In the genomic region with DNA sequence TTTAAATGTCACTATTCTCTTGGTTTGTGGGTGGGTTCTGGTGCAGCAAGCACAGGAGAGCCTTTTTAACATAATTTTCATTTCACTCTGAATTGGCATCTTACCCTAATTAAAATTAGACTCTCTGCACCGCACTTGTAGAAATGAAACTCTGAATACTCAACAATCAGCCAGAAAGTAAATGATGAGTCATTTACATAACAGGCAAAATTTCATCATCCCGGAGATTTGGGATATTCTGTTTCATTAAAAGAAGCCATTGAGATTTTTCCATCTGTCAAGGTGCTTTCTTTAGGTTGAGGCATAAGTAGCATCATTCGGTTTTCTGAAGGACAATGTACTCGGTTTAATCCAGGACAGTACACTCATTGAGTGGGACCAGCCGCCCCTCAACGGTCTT, we compare ENCODE assay signal across 15 cellular contexts.
DNase-seq lines count a peak whose midpoint lies in the region; ATAC-seq and TF ChIP-seq lines count a peak whose summit lies in the region.
"Had no signal": no experiment of that assay in that cellular context is flagged by ENCODE, and none has a peak within 500 bp of the region (broad histone marks: within the 10 kb centered on the region; RNA-seq: fewer than 3 reads in every experiment).

No MANE protein-coding gene starts in this region.

- H3K27ac Mint-ChIP-seq in activated naive CD4-positive, alpha-beta T cell treated with anti-CD3 and anti-CD28 coated beads for 36 hours: peak overlapping the region; percentile 57
- peak overlapping the region in 1 of 2 donors; percentile 66 for H3K27ac Mint-ChIP-seq in activated naive CD4-positive, alpha-beta T cell treated with anti-CD3 and anti-CD28 coated beads, Interleukin-2, amount 50 U/mL, for 72 hours
- H3K27ac Mint-ChIP-seq in T-helper 17 cell: peak overlapping the region; percentile 60
- no peak overlapping the region for H3K27ac Mint-ChIP-seq in activated T-helper 2 cell treated with anti-CD3 and anti-CD28 coated beads, Interferon-gamma antibody, Interleukin-2, Interleukin-4, amounts not matched to agents 10 μg/mL and 5 μg/mL and 100 μg/mL, durations not matched to agents 14 hours and 24 hours and 36 hours
- H3K27ac Mint-ChIP-seq: type B pancreatic cell had no signal

- no peaks in the 10 kb centered on the region for H3K9me3 Mint-ChIP-seq in activated naive CD4-positive, alpha-beta T cell treated with anti-CD3 and anti-CD28 coated beads for 36 hours
- peaks cover 4 to 12% of the 10 kb centered on the region in 2 donors for H3K9me3 Mint-ChIP-seq in activated naive CD4-positive, alpha-beta T cell treated with anti-CD3 and anti-CD28 coated beads, Interleukin-2, amount 50 U/mL, for 72 hours
- H3K9me3 Mint-ChIP-seq in activated T-helper 2 cell treated with anti-CD3 and anti-CD28 coated beads, Interferon-gamma antibody, Interleukin-2, Interleukin-4, amounts not matched to agents 10 μg/mL and 5 μg/mL and 100 μg/mL, durations not matched to agents 14 hours and 24 hours and 36 hours: no peaks in the 10 kb centered on the region
- H3K9me3 Mint-ChIP-seq: T-cell had no signal

- H3K9me3 ChIP-seq in T-helper 17 cell (ENCODE audit: control insufficient read depth, low read length, poor library complexity, severe bottlenecking): no peaks in the 10 kb centered on the region
- H3K9me3 ChIP-seq in fibroblast of lung (ENCODE audit: control insufficient read depth, insufficient read depth, low read depth, low read length): no peaks in the 10 kb centered on the region

- peaks cover 34% of the 10 kb centered on the region for H3K36me3 Mint-ChIP-seq in activated naive CD4-positive, alpha-beta T cell treated with anti-CD3 and anti-CD28 coated beads for 36 hours (ENCODE audit: low read depth)
- peaks cover 28 to 61% of the 10 kb centered on the region in 2 donors for H3K36me3 Mint-ChIP-seq in activated naive CD4-positive, alpha-beta T cell treated with anti-CD3 and anti-CD28 coated beads, Interleukin-2, amount 50 U/mL, for 72 hours
- peaks cover 10% of the 10 kb centered on the region for H3K36me3 Mint-ChIP-seq in T-helper 17 cell (ENCODE audit: low read depth)
- peaks cover 50% of the 10 kb centered on the region for H3K36me3 Mint-ChIP-seq in activated T-helper 2 cell treated with anti-CD3 and anti-CD28 coated beads, Interferon-gamma antibody, Interleukin-2, Interleukin-4, amounts not matched to agents 10 μg/mL and 5 μg/mL and 100 μg/mL, durations not matched to agents 14 hours and 24 hours and 36 hours (ENCODE audit: low read depth)
- H3K36me3 Mint-ChIP-seq: brain had no signal

- H3K4me1 Mint-ChIP-seq in activated naive CD4-positive, alpha-beta T cell treated with anti-CD3 and anti-CD28 coated beads for 36 hours (ENCODE audit: low read depth): peaks cover 39% of the 10 kb centered on the region
- peaks cover 36% of the 10 kb centered on the region for H3K4me1 Mint-ChIP-seq in T-helper 17 cell
- peaks cover 26% of the 10 kb centered on the region for H3K4me1 Mint-ChIP-seq in activated T-helper 2 cell treated with anti-CD3 and anti-CD28 coated beads, Interferon-gamma antibody, Interleukin-2, Interleukin-4, amounts not matched to agents 10 μg/mL and 5 μg/mL and 100 μg/mL, durations not matched to agents 14 hours and 24 hours and 36 hours (ENCODE audit: low read depth)

- no peak overlapping the region for H3K9ac ChIP-seq in fibroblast of lung (ENCODE audit: insufficient read depth, low read length)

- peaks cover 20% of the 10 kb centered on the region for H3K4me1 ChIP-seq in fibroblast of lung (ENCODE audit: control insufficient read depth, extremely low read depth, insufficient read depth, low read length)

- no peak overlapping the region for H3K4me3 Mint-ChIP-seq in activated naive CD4-positive, alpha-beta T cell treated with anti-CD3 and anti-CD28 coated beads for 36 hours
- H3K4me3 Mint-ChIP-seq in T-helper 17 cell: no peak overlapping the region
- H3K4me3 Mint-ChIP-seq in activated T-helper 2 cell treated with anti-CD3 and anti-CD28 coated beads, Interferon-gamma antibody, Interleukin-2, Interleukin-4, amounts not matched to agents 10 μg/mL and 5 μg/mL and 100 μg/mL, durations not matched to agents 14 hours and 24 hours and 36 hours (ENCODE audit: low read depth): no peak overlapping the region
- H3K4me3 Mint-ChIP-seq: brain, T-cell, type B pancreatic cell had no signal

- no peaks in the 10 kb centered on the region for H3K27me3 Mint-ChIP-seq in activated naive CD4-positive, alpha-beta T cell treated with anti-CD3 and anti-CD28 coated beads for 36 hours (ENCODE audit: low read depth)
- H3K27me3 Mint-ChIP-seq in T-helper 17 cell: no peaks in the 10 kb centered on the region
- no peaks in the 10 kb centered on the region for H3K27me3 Mint-ChIP-seq in activated T-helper 2 cell treated with anti-CD3 and anti-CD28 coated beads, Interferon-gamma antibody, Interleukin-2, Interleukin-4, amounts not matched to agents 10 μg/mL and 5 μg/mL and 100 μg/mL, durations not matched to agents 14 hours and 24 hours and 36 hours (ENCODE audit: low read depth)
- H3K27me3 Mint-ChIP-seq: T-cell, type B pancreatic cell had no signal

- H4K20me1 ChIP-seq in fibroblast of lung (ENCODE audit: control insufficient read depth, extremely low read depth, insufficient read depth, low read length): no peaks in the 10 kb centered on the region

- no peak for DNase-seq in activated naive CD4-positive, alpha-beta T cell treated with anti-CD3 and anti-CD28 coated beads for 36 hours
- DNase-seq in activated naive CD4-positive, alpha-beta T cell treated with anti-CD3 and anti-CD28 coated beads, Interleukin-2, amount 50 U/mL, for 72 hours (ENCODE audit: low spot score in 2 of 2): no peak
- DNase-seq in T-helper 17 cell (no peak), fibroblast of lung (ENCODE audit: low read depth in 2 of 2) (peak; percentile 61 to 66), GM19238 (ENCODE audit: insufficient read length, low spot score) (no peak)
- no peak for DNase-seq in activated T-helper 2 cell treated with anti-CD3 and anti-CD28 coated beads, Interferon-gamma antibody, Interleukin-2, Interleukin-4, amounts not matched to agents 10 μg/mL and 5 μg/mL and 100 μg/mL, durations not matched to agents 14 hours and 24 hours and 36 hours (ENCODE audit: low spot score)
- DNase-seq: activated CD4-positive, alpha-beta T cell treated with anti-CD3 and anti-CD28 coated beads for 4 hours; activated T-cell treated with anti-CD3 and anti-CD28 coated beads, Interleukin-2, amount 50 U/mL, for 1 hour; OCI-M1; T-cell had no signal

- no peaks in the 10 kb centered on the region for H3K79me2 ChIP-seq in fibroblast of lung (ENCODE audit: control insufficient read depth, insufficient read depth, low read length)

- H2AFZ ChIP-seq in fibroblast of lung (ENCODE audit: low read length): no peak overlapping the region

- intact Hi-C loops in activated naive CD4-positive, alpha-beta T cell treated with anti-CD3 and anti-CD28 coated beads for 36 hours (cut with micrococcal nuclease): no loop called here
- intact Hi-C loops in activated T-helper 2 cell treated with anti-CD3 and anti-CD28 coated beads, Interferon-gamma antibody, Interleukin-2, Interleukin-4, amounts not matched to agents 10 μg/mL and 5 μg/mL and 100 μg/mL, durations not matched to agents 14 hours and 24 hours and 36 hours (cut with micrococcal nuclease): no loop called here

- CTCF ChIA-PET in activated naive CD4-positive, alpha-beta T cell treated with anti-CD3 and anti-CD28 coated beads for 36 hours (lab: Charles Lee): no interaction called here

- ATAC-seq in activated naive CD4-positive, alpha-beta T cell treated with anti-CD3 and anti-CD28 coated beads, Interleukin-2, amount 50 U/mL, for 72 hours: no peak
- ATAC-seq in T-helper 17 cell: no peak
- no peak for ATAC-seq in HG02571 (IDR thresholded peaks at IDR 0.05; ENCODE audit: unreplicated experiment)
- ATAC-seq: T-cell had no signal

- H3K36me3 ChIP-seq in fibroblast of lung (ENCODE audit: control insufficient read depth, insufficient read depth, low read length): no peaks in the 10 kb centered on the region

- H3K4me2 ChIP-seq in fibroblast of lung (ENCODE audit: extremely low read depth, insufficient read depth, low read length): peak overlapping the region; percentile 48

- no peak overlapping the region for H3K4me3 ChIP-seq in fibroblast of lung (replicated peaks in 1 of 4; ENCODE audit: control extremely low read depth in 1 of 4, insufficient read depth in 1 of 4, low read depth in 3 of 4, low read length in 4 of 4)
- H3K4me3 ChIP-seq: lung had no signal

- no peak for TF ChIP-seq CTCF in fibroblast of lung (conservative IDR thresholded peaks at IDR 0.05 in 1 of 2, IDR thresholded peaks at IDR 0.05 in 1 of 2; ENCODE audit: low read depth in 1 of 2, low read length in 2 of 2)

- H3K27me3 ChIP-seq in fibroblast of lung (ENCODE audit: control insufficient read depth, insufficient read depth, low read length): no peaks in the 10 kb centered on the region

- H3K27ac ChIP-seq in fibroblast of lung (ENCODE audit: insufficient read depth, low read length) (no peak overlapping the region), temporal lobe (ENCODE audit: low read depth, low read length) (peak overlapping the region; percentile 36)

Comparison
In these comparisons a context has a peak if more than half of its experiments do, and no peak if none do; other contexts are left out.
1. DNase-seq: peak in fibroblast of lung (2 of 2); none in activated naive CD4-positive, alpha-beta T cell treated with anti-CD3 and anti-CD28 coated beads for 36 hours (single experiment), activated naive CD4-positive, alpha-beta T cell treated with anti-CD3 and anti-CD28 coated beads, Interleukin-2, amount 50 U/mL, for 72 hours (0 of 2), T-helper 17 cell (0 of 3), GM19238 (single experiment) and activated T-helper 2 cell treated with anti-CD3 and anti-CD28 coated beads, Interferon-gamma antibody, Interleukin-2, Interleukin-4, amounts not matched to agents 10 μg/mL and 5 μg/mL and 100 μg/mL, durations not matched to agents 14 hours and 24 hours and 36 hours (single experiment).